Comparison of ENCODE assay signal across 6 cellular contexts in genomic region chr7:129458171-129458570, GRCh38. TPM values are rescaled to one million over a fixed set of nuclear protein-coding genes. Genes with fewer than 3 reads are reported as not detected.
"Had no signal": no experiment of that assay in that cellular context is flagged by ENCODE, and none has a peak within 500 bp of the region (broad histone marks: within the 10 kb centered on the region; RNA-seq: fewer than 3 reads in every experiment).

No MANE protein-coding gene starts in this region.

- FAIRE-seq: HepG2, HTR-8/SVneo had no signal

- DNase-seq: KBM-7, KG1 had no signal

- H3K9ac ChIP-seq: KMS-11 had no signal

- ATAC-seq: HepG2 had no signal

- H3K4me2 ChIP-seq: KMS-11 had no signal

- H3K27ac ChIP-seq: HL-60, KMS-11 had no signal

RNA-seq across cellular contexts. Expression of gene SMKR1, which starts 44.2 kb away (rescaled TPM):
- total RNA-seq: HepG2 had no signal
